In the genomic region with DNA sequence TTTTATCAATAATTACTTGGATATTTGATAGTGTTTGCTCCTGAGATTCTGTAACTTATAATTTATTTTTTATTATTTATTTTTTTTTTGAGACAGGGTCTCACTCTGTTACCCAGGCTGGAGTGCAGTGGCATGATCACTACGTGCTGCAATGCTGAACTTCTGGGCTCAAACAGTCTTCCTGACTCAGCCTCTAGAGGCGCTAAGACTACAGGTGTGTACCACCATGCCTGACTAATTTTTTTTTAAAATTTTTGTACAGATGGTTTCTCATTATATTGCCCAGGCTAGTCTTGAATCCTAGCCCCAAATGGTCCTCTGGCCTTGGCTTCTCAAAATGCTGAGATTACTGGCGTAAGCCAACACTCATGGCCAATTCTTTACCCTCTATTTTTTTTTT, we compare ENCODE assay signal across 14 cellular contexts.
DNase-seq lines count a peak whose midpoint lies in the region; ATAC-seq and TF ChIP-seq lines count a peak whose summit lies in the region.
"Had no signal": no experiment of that assay in that cellular context is flagged by ENCODE, and none has a peak within 500 bp of the region (broad histone marks: within the 10 kb centered on the region; RNA-seq: fewer than 3 reads in every experiment).

No MANE protein-coding gene starts in this region.

- ATAC-seq in GM21619 (IDR thresholded peaks at IDR 0.05; ENCODE audit: unreplicated experiment) (peak; percentile 72), foreskin keratinocyte (peak; percentile 51), T-helper 17 cell (no peak)
- ATAC-seq: effector memory CD8-positive, alpha-beta T cell; heart right ventricle had no signal

- no peaks in the 10 kb centered on the region for H3K4me1 Mint-ChIP-seq in T-helper 17 cell

- H3K27me3 ChIP-seq in foreskin keratinocyte, result no peaks in the 10 kb centered on the region
- H3K27me3 ChIP-seq: adrenal gland; BLaER1 treated with 17β-estradiol and CSF1 and Interleukin-3, amounts not matched to agents 10 nM and 100 nM; heart right ventricle had no signal

- no peaks in the 10 kb centered on the region for H3K36me3 Mint-ChIP-seq in T-helper 17 cell (ENCODE audit: low read depth)

- H3K9me3 ChIP-seq in T-helper 17 cell (ENCODE audit: control insufficient read depth, low read length, poor library complexity, severe bottlenecking), result no peaks in the 10 kb centered on the region
- H3K9me3 ChIP-seq: adrenal gland; BLaER1 treated with 17β-estradiol and CSF1 and Interleukin-3, amounts not matched to agents 10 nM and 100 nM had no signal

- no peak overlapping the region for H3K27ac ChIP-seq in foreskin keratinocyte
- H3K27ac ChIP-seq: adrenal gland; BLaER1 treated with 17β-estradiol and CSF1 and Interleukin-3, amounts not matched to agents 10 nM and 100 nM; heart right ventricle; parathyroid adenoma had no signal

- DNase-seq in GM12864 (ENCODE audit: low read depth) (no peak), NCI-H460 (ENCODE audit: extremely low read depth, low read depth) (peak; percentile 5), foreskin keratinocyte (no peak), T-helper 17 cell (no peak), DMS114 treated with DMSO at 0.1 percent for 48 hours (lab: John Stamatoyannopoulos, UW; ENCODE audit: unreplicated experiment) (no peak), anterior cingulate cortex (lab: John Stamatoyannopoulos, UW) (no peak), superior temporal gyrus (ENCODE audit: extremely low spot score) (no peak)
- DNase-seq: adrenal gland; effector memory CD8-positive, alpha-beta T cell; heart right ventricle; NCI-H2081 treated with DMSO at 0.1 percent for 48 hours had no signal

- peaks cover 5% of the 10 kb centered on the region for H3K4me1 ChIP-seq in foreskin keratinocyte
- H3K4me1 ChIP-seq: adrenal gland; BLaER1 treated with 17β-estradiol and CSF1 and Interleukin-3, amounts not matched to agents 10 nM and 100 nM; heart right ventricle; parathyroid adenoma had no signal

- TF ChIP-seq CTCF in GM12864 (IDR thresholded peaks at IDR 0.05; ENCODE audit: low read depth, low read length, missing control alignments) (peak; percentile 53), foreskin keratinocyte (conservative IDR thresholded peaks at IDR 0.05) (no peak)

- no peak overlapping the region for H3K4me3 ChIP-seq in GM12864 (ENCODE audit: low read depth, low read length)
- H3K4me3 ChIP-seq: adrenal gland; BLaER1 treated with 17β-estradiol and CSF1 and Interleukin-3, amounts not matched to agents 10 nM and 100 nM; heart right ventricle had no signal

- no peaks in the 10 kb centered on the region for H3K27me3 Mint-ChIP-seq in T-helper 17 cell
- H3K27me3 Mint-ChIP-seq: effector memory CD8-positive, alpha-beta T cell had no signal

- H3K4me3 Mint-ChIP-seq in T-helper 17 cell, result no peak overlapping the region
- H3K4me3 Mint-ChIP-seq: effector memory CD8-positive, alpha-beta T cell had no signal

- H3K27ac Mint-ChIP-seq in T-helper 17 cell, result no peak overlapping the region
- H3K27ac Mint-ChIP-seq: effector memory CD8-positive, alpha-beta T cell had no signal
